Comparison of ENCODE assay signal across 9 cellular contexts in genomic region chr5:74851684-74852353, GRCh38. TPM values are rescaled to one million over a fixed set of nuclear protein-coding genes. Genes with fewer than 3 reads are reported as not detected.
DNase-seq lines count a peak whose midpoint lies in the region; ATAC-seq and TF ChIP-seq lines count a peak whose summit lies in the region.
"Had no signal": no experiment of that assay in that cellular context is flagged by ENCODE, and none has a peak within 500 bp of the region (broad histone marks: within the 10 kb centered on the region; RNA-seq: fewer than 3 reads in every experiment).

No MANE protein-coding gene starts in this region.

- intact Hi-C loops in Caco-2 (cut with micrococcal nuclease; ENCODE audit: unreplicated experiment), result no loop called here

- peak overlapping the region; percentile 50 for H3K4me3 Mint-ChIP-seq in activated CD8-positive, alpha-beta memory T cell treated with anti-CD3 and anti-CD28 coated beads, Interleukin-2, amount 10 ng/mL, durations not matched to agents 7 days and 5 days
- H3K4me3 Mint-ChIP-seq in T-cell (peak overlapping the region; percentile 7 to 59 (median 16)), Caco-2 (ENCODE audit: unreplicated experiment) (no peak overlapping the region)

- no peak for DNase-seq in activated CD8-positive, alpha-beta memory T cell treated with anti-CD3 and anti-CD28 coated beads, Interleukin-2, amount 10 ng/mL, durations not matched to agents 7 days and 5 days
- DNase-seq in activated CD8-positive, alpha-beta memory T cell treated with anti-CD3 and anti-CD28 coated beads, Interleukin-2, amount 50 U/mL, for 48 hours, result no peak
- DNase-seq in T-cell, result no peak
- DNase-seq in fibroblast of gingiva (ENCODE audit: low read depth), result peak; percentile 71
- no peak for DNase-seq in suprapubic skin (ENCODE audit: low spot score in 2 of 2)
- DNase-seq in NCI-H2196 treated with DMSO at 0.1 percent for 48 hours (lab: John Stamatoyannopoulos, UW; ENCODE audit: unreplicated experiment), result no peak
- no peak for DNase-seq in HEK293T (ENCODE audit: extremely low spot score)
- DNase-seq in Caco-2, result no peak
- DNase-seq: psoas muscle had no signal

- no peaks in the 10 kb centered on the region for H3K36me3 ChIP-seq in suprapubic skin
- no peaks in the 10 kb centered on the region for H3K36me3 ChIP-seq in Caco-2 (ENCODE audit: control insufficient read depth, insufficient read depth, low read length)

- TF ChIP-seq CTCF in suprapubic skin (IDR thresholded peaks at IDR 0.05) (no peak), Caco-2 (IDR thresholded peaks at IDR 0.05; ENCODE audit: insufficient read depth in 1 of 2, low read depth in 1 of 2, low read length in 1 of 2, severe bottlenecking in 1 of 2, unreplicated experiment in 1 of 2) (no peak)

- no peaks in the 10 kb centered on the region for H3K27me3 Mint-ChIP-seq in activated CD8-positive, alpha-beta memory T cell treated with anti-CD3 and anti-CD28 coated beads, Interleukin-2, amount 10 ng/mL, durations not matched to agents 7 days and 5 days
- H3K27me3 Mint-ChIP-seq in T-cell, result no peaks in the 10 kb centered on the region
- no peaks in the 10 kb centered on the region for H3K27me3 Mint-ChIP-seq in Caco-2 (ENCODE audit: insufficient read depth, unreplicated experiment)

- WGBS in suprapubic skin, result 22% methylated on average over 4 of the region's 4 CpGs

- H3K9me3 Mint-ChIP-seq in activated CD8-positive, alpha-beta memory T cell treated with anti-CD3 and anti-CD28 coated beads, Interleukin-2, amount 10 ng/mL, durations not matched to agents 7 days and 5 days (ENCODE audit: low read depth), result peaks cover 5% of the 10 kb centered on the region
- H3K9me3 Mint-ChIP-seq in T-cell, result peaks cover 0 to 10% (median 5%) of the 10 kb centered on the region in 3 donors
- H3K9me3 Mint-ChIP-seq in Caco-2 (ENCODE audit: unreplicated experiment), result peaks cover 9% of the 10 kb centered on the region

- CTCF ChIA-PET in activated CD8-positive, alpha-beta memory T cell treated with anti-CD3 and anti-CD28 coated beads, Interleukin-2, amount 10 ng/mL, durations not matched to agents 7 days and 5 days (lab: Charles Lee), result no interaction called here
- CTCF ChIA-PET in T-cell (lab: Charles Lee), result no interaction called here
- CTCF ChIA-PET in HEK293T (lab: Yijun Ruan, JAX), result no interaction called here
- CTCF ChIA-PET in Caco-2 (lab: Charles Lee), result no interaction called here

- H3K4me1 Mint-ChIP-seq in activated CD8-positive, alpha-beta memory T cell treated with anti-CD3 and anti-CD28 coated beads, Interleukin-2, amount 10 ng/mL, durations not matched to agents 7 days and 5 days, result peaks cover 12% of the 10 kb centered on the region
- H3K4me1 Mint-ChIP-seq in T-cell (peaks cover 60 to 70% (median 62%) of the 10 kb centered on the region in 3 donors), Caco-2 (ENCODE audit: low read depth, unreplicated experiment) (peaks cover 15% of the 10 kb centered on the region)

- no TSS peak for BruUV-seq in Caco-2 (replicated peaks; lab: Mats Ljungman, UMichigan)

- H3K36me3 Mint-ChIP-seq in activated CD8-positive, alpha-beta memory T cell treated with anti-CD3 and anti-CD28 coated beads, Interleukin-2, amount 10 ng/mL, durations not matched to agents 7 days and 5 days, result peaks cover 7% of the 10 kb centered on the region
- H3K36me3 Mint-ChIP-seq in T-cell, result peaks cover 10% of the 10 kb centered on the region
- H3K36me3 Mint-ChIP-seq in Caco-2 (ENCODE audit: insufficient read depth, unreplicated experiment), result no peaks in the 10 kb centered on the region

- H3K9me3 ChIP-seq in suprapubic skin (no peaks in the 10 kb centered on the region), Caco-2 (peaks cover 6% of the 10 kb centered on the region)
- H3K9me3 ChIP-seq: psoas muscle had no signal

- peak overlapping the region; percentile 23 for H3K27ac ChIP-seq in suprapubic skin
- H3K27ac ChIP-seq: psoas muscle had no signal

- TF ChIP-seq POLR2A in suprapubic skin (IDR thresholded peaks at IDR 0.05), result no peak

- H3K27me3 ChIP-seq in suprapubic skin (no peaks in the 10 kb centered on the region), Caco-2 (replicated peaks; ENCODE audit: control insufficient read depth, insufficient read depth, low read length) (no peaks in the 10 kb centered on the region)

- H3K27ac Mint-ChIP-seq in activated CD8-positive, alpha-beta memory T cell treated with anti-CD3 and anti-CD28 coated beads, Interleukin-2, amount 10 ng/mL, durations not matched to agents 7 days and 5 days, result peak overlapping the region; percentile 67
- H3K27ac Mint-ChIP-seq in T-cell (peak overlapping the region; percentile 24 to 69), Caco-2 (ENCODE audit: unreplicated experiment) (no peak overlapping the region)

- H3K4me3 ChIP-seq in suprapubic skin (no peak overlapping the region), Caco-2 (ENCODE audit: low read depth, low read length) (no peak overlapping the region)
- H3K4me3 ChIP-seq: psoas muscle had no signal

- H3K4me1 ChIP-seq in suprapubic skin, result peaks cover 9% of the 10 kb centered on the region
- H3K4me1 ChIP-seq in Caco-2, result peaks cover 12% of the 10 kb centered on the region
- H3K4me1 ChIP-seq: psoas muscle had no signal

- TF ChIP-seq EP300 in suprapubic skin (IDR thresholded peaks at IDR 0.05), result no peak

- POLR2A ChIA-PET in T-cell (lab: Charles Lee) (interaction anchor here in 1 of 2 donors (0.6 to 1.1 kb wide), 2 partner anchors 13 to 44 kb away, joined by 3 to 5 read pairs; no protein-coding TSS in a partner anchor), HEK293T (lab: Yijun Ruan, JAX) (no interaction called here), Caco-2 (lab: Charles Lee) (no interaction called here)

- ATAC-seq in activated CD8-positive, alpha-beta memory T cell treated with anti-CD3 and anti-CD28 coated beads, Interleukin-2, amount 10 ng/mL, durations not matched to agents 7 days and 5 days, result no peak
- ATAC-seq in T-cell (replicated peaks in 1 of 4), result peak in 1 of 4 experiments; percentile 4
- ATAC-seq: psoas muscle had no signal

TF ChIP-seq in HEK293T, 16 proteins besides CTCF, POLR2A, EP300 and RAD21:
- TF ChIP-seq HDGF (IDR thresholded peaks at IDR 0.05; ENCODE audit: borderline replicate concordance), result no peak
- TF ChIP-seq FOXM1 (IDR thresholded peaks at IDR 0.05; ENCODE audit: borderline replicate concordance), result no peak
- no peak for TF ChIP-seq FOXK2 (IDR thresholded peaks at IDR 0.05)
- no peak for TF ChIP-seq LEF1 (IDR thresholded peaks at IDR 0.05; ENCODE audit: borderline replicate concordance)
- TF ChIP-seq L3MBTL2 (conservative IDR thresholded peaks at IDR 0.05), result no peak
- no peak for TF ChIP-seq CTBP1 (IDR thresholded peaks at IDR 0.05; ENCODE audit: borderline replicate concordance)
- no peak for TF ChIP-seq ARNT (IDR thresholded peaks at IDR 0.05)

RNA-seq across cellular contexts. Expression of gene FAM169A, which starts 14.4 kb away (rescaled TPM):
- total RNA-seq in activated CD8-positive, alpha-beta memory T cell treated with anti-CD3 and anti-CD28 coated beads, Interleukin-2, amount 10 ng/mL, durations not matched to agents 7 days and 5 days, result 1 to 10 TPM; 4.5 to 5.8 TPM
- total RNA-seq in T-cell (10 to 100 TPM; 12.5 to 15.9 (median 12.6) TPM), suprapubic skin (1 to 10 TPM in 1 of 4 donors, under 1 TPM in 3; 0.15 to 3.1 (median 0.83) TPM), Caco-2 (2022) (13.9 and 14.4 TPM in 2 replicates)
